ENCODE assay signal across 26 cellular contexts in the genomic region with DNA sequence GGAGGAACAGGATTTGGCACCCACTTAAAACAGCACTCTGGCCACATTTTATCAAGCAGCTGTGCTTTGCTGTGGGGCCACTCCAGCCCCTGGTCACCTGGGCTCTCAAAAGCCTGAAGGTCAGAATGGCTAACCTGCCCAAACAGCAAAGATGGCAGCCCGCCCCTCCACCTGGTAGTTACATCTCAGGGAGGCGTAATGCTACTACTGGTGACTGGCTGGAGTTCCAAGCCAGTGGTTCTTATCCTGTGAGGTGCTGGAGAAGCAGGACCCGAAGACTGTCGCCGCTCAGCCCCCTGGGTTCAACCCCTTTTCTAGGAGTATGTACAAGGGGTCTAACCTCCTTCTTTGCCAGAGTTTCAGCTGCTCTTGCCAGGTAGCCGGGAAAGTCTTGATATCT.
DNase-seq lines count a peak whose midpoint lies in the region; ATAC-seq, FAIRE-seq and TF ChIP-seq lines count a peak whose summit lies in the region.
"Had no signal": no experiment of that assay in that cellular context is flagged by ENCODE, and none has a peak within 500 bp of the region (broad histone marks: within the 10 kb centered on the region; RNA-seq: fewer than 3 reads in every experiment).

No MANE protein-coding gene starts in this region.

- H3K36me3 ChIP-seq in kidney (ENCODE audit: control insufficient read depth in 1 of 2, insufficient read depth in 2 of 2, low read length in 2 of 2) (no peaks in the 10 kb centered on the region), sigmoid colon (no peaks in the 10 kb centered on the region)
- H3K36me3 ChIP-seq: BE2C, BLaER1 had no signal

- H3K9me3 Mint-ChIP-seq in activated naive CD8-positive, alpha-beta T cell treated with anti-CD3 and anti-CD28 coated beads, Interleukin-2, amount 50 U/mL, for 24 hours, result peaks cover 22% of the 10 kb centered on the region

- H3K9me3 ChIP-seq in kidney (ENCODE audit: control insufficient read depth in 1 of 2, low read length in 2 of 2) (no peaks in the 10 kb centered on the region), sigmoid colon (no peaks in the 10 kb centered on the region)
- H3K9me3 ChIP-seq: BE2C had no signal

- peak; percentile 50 for DNase-seq in kidney
- DNase-seq in sigmoid colon, result peak; percentile 56
- DNase-seq in activated naive CD8-positive, alpha-beta T cell treated with anti-CD3 and anti-CD28 coated beads, Interleukin-2, amount 50 U/mL, for 24 hours, result no peak
- DNase-seq in NCI-H2081 (lab: John Stamatoyannopoulos, UW), result no peak
- DNase-seq in amygdala (lab: John Stamatoyannopoulos, UW), result no peak
- DNase-seq: 8988T; ACHN; BE2C; C1 segment of cervical spinal cord; CD4-positive, alpha-beta memory T cell; CD4-positive, CD25-positive, alpha-beta regulatory T cell; CD8-positive, alpha-beta memory T cell; COR-L47; DMS 273 treated with DMSO at 0.1 percent for 48 hours; DMS153; DMS53; DMS79; DND-41; EL; GDM1 had no signal

- TF ChIP-seq EP300 in sigmoid colon (IDR thresholded peaks at IDR 0.05), result no peak

- H3K27ac ChIP-seq in kidney (ENCODE audit: low read depth in 2 of 2, low read length in 2 of 2) (no peak overlapping the region), sigmoid colon (no peak overlapping the region)
- H3K27ac ChIP-seq: BLaER1 had no signal

- no peak for FAIRE-seq in kidney (lab: Jason Lieb, UNC)
- FAIRE-seq: A204.1, GM12878, GM12892, GM18507 had no signal

- no peak overlapping the region for H3K9ac ChIP-seq in kidney (ENCODE audit: low read length in 2 of 2)
- H3K9ac ChIP-seq: BLaER1 had no signal

- intact Hi-C loops in kidney (cut with DNase I), result no loop called here
- intact Hi-C loops in sigmoid colon (cut with DNase I), result no loop called here

- no peaks in the 10 kb centered on the region for H3K36me3 Mint-ChIP-seq in activated naive CD8-positive, alpha-beta T cell treated with anti-CD3 and anti-CD28 coated beads, Interleukin-2, amount 50 U/mL, for 24 hours (ENCODE audit: low read depth)
- H3K36me3 Mint-ChIP-seq: CD14-positive monocyte; CD4-positive, alpha-beta memory T cell; CD4-positive, CD25-positive, alpha-beta regulatory T cell; CD8-positive, alpha-beta memory T cell had no signal

- no peak for TF ChIP-seq POLR2A in sigmoid colon (IDR thresholded peaks at IDR 0.05)

- no peak overlapping the region for H3K4me3 Mint-ChIP-seq in activated naive CD8-positive, alpha-beta T cell treated with anti-CD3 and anti-CD28 coated beads, Interleukin-2, amount 50 U/mL, for 24 hours
- H3K4me3 Mint-ChIP-seq: CD14-positive monocyte; CD4-positive, alpha-beta memory T cell; CD8-positive, alpha-beta memory T cell had no signal

- H3K27me3 Mint-ChIP-seq in activated naive CD8-positive, alpha-beta T cell treated with anti-CD3 and anti-CD28 coated beads, Interleukin-2, amount 50 U/mL, for 24 hours, result no peaks in the 10 kb centered on the region
- H3K27me3 Mint-ChIP-seq: CD4-positive, alpha-beta memory T cell; CD4-positive, CD25-positive, alpha-beta regulatory T cell; CD8-positive, alpha-beta memory T cell had no signal

- H3K27me3 ChIP-seq in sigmoid colon, result no peaks in the 10 kb centered on the region
- H3K27me3 ChIP-seq: BE2C, BLaER1 had no signal

- H3K4me1 ChIP-seq in kidney (ENCODE audit: control insufficient read depth in 1 of 2, insufficient read depth in 1 of 2, low read depth in 1 of 2, low read length in 2 of 2), result no peaks in the 10 kb centered on the region
- no peaks in the 10 kb centered on the region for H3K4me1 ChIP-seq in sigmoid colon
- H3K4me1 ChIP-seq: BE2C, BLaER1 had no signal

- no peaks in the 10 kb centered on the region for H3K4me1 Mint-ChIP-seq in activated naive CD8-positive, alpha-beta T cell treated with anti-CD3 and anti-CD28 coated beads, Interleukin-2, amount 50 U/mL, for 24 hours
- H3K4me1 Mint-ChIP-seq: CD14-positive monocyte; CD4-positive, alpha-beta memory T cell; CD4-positive, CD25-positive, alpha-beta regulatory T cell; CD8-positive, alpha-beta memory T cell had no signal

- H3K4me3 ChIP-seq in kidney (ENCODE audit: low read length in 2 of 2) (no peak overlapping the region), sigmoid colon (no peak overlapping the region)
- H3K4me3 ChIP-seq: BLaER1, GM12878 had no signal

- no peak for TF ChIP-seq CTCF in kidney (IDR thresholded peaks at IDR 0.05; ENCODE audit: borderline replicate concordance, extremely low read depth, insufficient read depth)
- TF ChIP-seq CTCF in sigmoid colon (IDR thresholded peaks at IDR 0.05), result no peak

- WGBS in sigmoid colon, 2 donors, result 89 to 92% methylated on average over 6 of the region's 6 CpGs

- ATAC-seq in activated naive CD8-positive, alpha-beta T cell treated with anti-CD3 and anti-CD28 coated beads, Interleukin-2, amount 50 U/mL, for 24 hours, result no peak
- ATAC-seq: GM12878 had no signal

- H3K27ac Mint-ChIP-seq in activated naive CD8-positive, alpha-beta T cell treated with anti-CD3 and anti-CD28 coated beads, Interleukin-2, amount 50 U/mL, for 24 hours, result no peak overlapping the region
- H3K27ac Mint-ChIP-seq: CD14-positive monocyte; CD4-positive, alpha-beta memory T cell; CD4-positive, CD25-positive, alpha-beta regulatory T cell; CD8-positive, alpha-beta memory T cell had no signal

Comparison
In these comparisons a context has a peak if more than half of its experiments do, and no peak if none do; other contexts are left out.
1. DNase-seq: peak in kidney (single experiment) and sigmoid colon (single experiment); none in activated naive CD8-positive, alpha-beta T cell treated with anti-CD3 and anti-CD28 coated beads, Interleukin-2, amount 50 U/mL, for 24 hours (single experiment), NCI-H2081 (0 of 2) and amygdala (0 of 56).